ENCODE assay signal across 18 cellular contexts in genomic region chr4:118898221-118898620, GRCh38. TPM values are rescaled to one million over a fixed set of nuclear protein-coding genes. Genes with fewer than 3 reads are reported as not detected.
A peak's percentile ranks its signal among the peaks of the same experiment; 100 is the strongest.
DNase-seq lines count a peak whose midpoint lies in the region; ATAC-seq and TF ChIP-seq lines count a peak whose summit lies in the region.
"Had no signal": no experiment of that assay in that cellular context is flagged by ENCODE, and none has a peak within 500 bp of the region (broad histone marks: within the 10 kb centered on the region; RNA-seq: fewer than 3 reads in every experiment).

No MANE protein-coding gene starts in this region.

- H3K27ac ChIP-seq in esophagus muscularis mucosa (replicated peaks in 1 of 4) (peak overlapping the region; percentile 87 to 90 (median 88)), right atrium auricular region (peak overlapping the region; percentile 86 to 91), sigmoid colon (peak overlapping the region; percentile 83 to 90 (median 90)), uterus (peak overlapping the region; percentile 89 to 96)

- ATAC-seq in HG02588 (IDR thresholded peaks at IDR 0.05; ENCODE audit: unreplicated experiment) (no peak), GM19324 (IDR thresholded peaks at IDR 0.05; ENCODE audit: low FRiP score, unreplicated experiment) (no peak)

- TF ChIP-seq POLR2A in esophagus muscularis mucosa (IDR thresholded peaks at IDR 0.05; ENCODE audit: low read depth) (no peak), sigmoid colon (IDR thresholded peaks at IDR 0.05) (no peak), uterus (IDR thresholded peaks at IDR 0.05) (no peak)

- H3K27me3 ChIP-seq in esophagus muscularis mucosa (no peaks in the 10 kb centered on the region), right atrium auricular region (no peaks in the 10 kb centered on the region), sigmoid colon (no peaks in the 10 kb centered on the region), uterus (no peaks in the 10 kb centered on the region)

- WGBS in esophagus muscularis mucosa = 33% methylated on average over 2 of the region's 2 CpGs
- WGBS in sigmoid colon, 2 donors = 86 to 87% methylated on average over 2 of the region's 2 CpGs

- H3K9me3 ChIP-seq in esophagus muscularis mucosa = no peaks in the 10 kb centered on the region
- H3K9me3 ChIP-seq in right atrium auricular region = no peaks in the 10 kb centered on the region
- H3K9me3 ChIP-seq in sigmoid colon = no peaks in the 10 kb centered on the region
- no peaks in the 10 kb centered on the region for H3K9me3 ChIP-seq in uterus

- intact Hi-C loops in esophagus muscularis mucosa (cut with DNase I) = no loop called here
- intact Hi-C loops in sigmoid colon (cut with DNase I) = no loop called here
- intact Hi-C loops in uterus (cut with DNase I; ENCODE audit: low total_unique reads) = no loop called here

- H3K4me3 ChIP-seq in esophagus muscularis mucosa (peak overlapping the region in 2 of 4 donors; percentile 4 to 28), right atrium auricular region (no peak overlapping the region), sigmoid colon (peak overlapping the region in 1 of 4 donors; percentile 8), uterus (no peak overlapping the region)

- H3K4me1 ChIP-seq in esophagus muscularis mucosa (peaks cover 34 to 92% (median 75%) of the 10 kb centered on the region in 4 donors), right atrium auricular region (peaks cover 0 to 30% of the 10 kb centered on the region in 2 donors), sigmoid colon (peaks cover 0 to 98% (median 64%) of the 10 kb centered on the region in 4 donors), uterus (peaks cover 0 to 5% of the 10 kb centered on the region in 2 donors)

- no peak for TF ChIP-seq CTCF in esophagus muscularis mucosa (IDR thresholded peaks at IDR 0.05)
- no peak for TF ChIP-seq CTCF in right atrium auricular region (IDR thresholded peaks at IDR 0.05)
- no peak for TF ChIP-seq CTCF in sigmoid colon (IDR thresholded peaks at IDR 0.05)
- no peak for TF ChIP-seq CTCF in uterus (IDR thresholded peaks at IDR 0.05)

- no peaks in the 10 kb centered on the region for H3K36me3 ChIP-seq in esophagus muscularis mucosa
- no peaks in the 10 kb centered on the region for H3K36me3 ChIP-seq in right atrium auricular region
- H3K36me3 ChIP-seq in sigmoid colon = no peaks in the 10 kb centered on the region
- H3K36me3 ChIP-seq in uterus = no peaks in the 10 kb centered on the region

- no peak for DNase-seq in esophagus muscularis mucosa (ENCODE audit: extremely low spot score)
- DNase-seq in right atrium auricular region (ENCODE audit: low spot score) = no peak
- no peak for DNase-seq in sigmoid colon
- no peak for DNase-seq in uterus
- DNase-seq in activated CD8-positive, alpha-beta memory T cell treated with anti-CD3 and anti-CD28 coated beads for 24 hours = no peak
- DNase-seq: ACHN; CD4-positive, alpha-beta T cell; DMS79 treated with DMSO at 0.1 percent for 48 hours; GOT3; MV-4-11; NCI-H146; NCI-H2227 treated with DMSO at 0.1 percent for 48 hours; NCI-H524 treated with DMSO at 0.1 percent for 48 hours; OCI-M1; RPMI8226 had no signal

- TF ChIP-seq EP300 in esophagus muscularis mucosa (IDR thresholded peaks at IDR 0.05) (no peak), sigmoid colon (IDR thresholded peaks at IDR 0.05) (no peak)

RNA-seq across cellular contexts. Expression of gene SYNPO2, which starts 9.6 kb away (rescaled TPM):
- total RNA-seq in esophagus muscularis mucosa = 1,000 to 10,000 TPM; 2,073 to 2,783 (median 2,517) TPM
- total RNA-seq in right atrium auricular region = 100 to 1,000 TPM in 1 of 2 donors, 10 to 100 TPM in 1; 85.3 to 152 TPM
- total RNA-seq in sigmoid colon = 1,000 to 10,000 TPM in 3 of 4 donors, 100 to 1,000 TPM in 1; 611 to 1,591 (median 1,204) TPM
- 10 to 100 TPM in 1 of 3 donors, 1 to 10 TPM in 2; 2.1 to 34.6 (median 9.0) TPM for polyA plus RNA-seq in sigmoid colon
- 100 to 1,000 TPM; 144 to 400 (median 228) TPM for total RNA-seq in uterus
- polyA plus RNA-seq: IgD-negative memory B cell had no signal
